In the genomic region with DNA sequence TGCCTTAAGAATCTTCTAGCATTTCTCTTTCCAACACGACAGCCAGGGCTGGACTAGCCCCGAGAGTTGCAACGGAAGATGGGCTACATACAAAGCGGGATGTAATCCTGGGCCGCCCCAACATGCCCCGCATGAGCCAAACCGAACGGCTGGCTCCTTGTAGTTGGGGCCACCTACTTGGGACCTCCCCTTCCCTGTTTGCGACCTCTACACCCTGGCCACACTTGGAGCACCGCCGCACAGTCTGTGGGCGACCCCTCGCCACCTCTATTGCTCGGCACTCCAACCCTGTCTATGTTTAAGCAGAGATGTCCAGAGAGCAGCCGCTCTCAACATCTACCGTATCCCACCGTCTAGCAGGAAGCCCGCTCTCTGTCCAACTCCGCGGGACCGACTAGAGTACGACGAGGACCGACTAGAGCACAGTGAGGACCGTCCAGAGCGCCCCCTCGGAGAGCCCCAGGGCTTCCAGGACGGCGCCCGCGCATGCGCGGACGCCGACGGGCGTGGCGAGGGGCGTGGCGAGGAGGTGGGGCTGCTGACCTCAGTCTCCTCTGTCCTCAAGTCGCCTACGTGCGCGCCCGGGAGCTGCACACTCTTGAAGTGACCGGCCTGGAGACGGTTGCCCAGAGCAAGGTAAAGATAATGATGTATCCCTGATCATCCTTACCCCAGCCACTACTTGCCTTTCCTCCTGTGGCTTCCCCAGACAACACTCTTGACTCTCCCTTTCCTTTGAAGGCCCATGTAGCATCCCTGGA, we compare ENCODE assay signal across 1 cellular context.
TF ChIP-seq lines count a peak whose summit lies in the region.

No MANE protein-coding gene starts in this region.

TF ChIP-seq in K562, 482 proteins besides CTCF, POLR2A, EP300 and RAD21 (continued from another document and continues in another):
- TF ChIP-seq E2F6 (IDR thresholded peaks at IDR 0.05; ENCODE audit: borderline replicate concordance in 1 of 2, extremely low read depth in 1 of 2, insufficient read depth in 1 of 2, insufficient read length in 1 of 2, low read depth in 1 of 2, low read length in 1 of 2, poor library complexity in 1 of 2, severe bottlenecking in 1 of 2) (peak; percentile 15 to 24), MLX (CRISPR knock-in tag; conservative IDR thresholded peaks at IDR 0.05) (0 out of 4 replicates have a peak, but pooled peaks of 1 of the 2 experiments have one; percentile 17), ZNF785 (CRISPR knock-in tag; IDR thresholded peaks at IDR 0.05) (no peak), SP1 (CRISPR knock-in tag; IDR thresholded peaks at IDR 0.05) (peak; percentile 82), CREB1 (IDR thresholded peaks at IDR 0.05) (peak; percentile 57), CREB1 (CRISPR knock-in tag; IDR thresholded peaks at IDR 0.05) (peak; percentile 46; the same call in 1 of the 2 replicates), ZNF561 (CRISPR knock-in tag; conservative IDR thresholded peaks at IDR 0.05) (0 out of 2 replicates have a peak, but pooled peaks have one; percentile 25), TAF15 (IDR thresholded peaks at IDR 0.05; ENCODE audit: low read depth, low read length) (no peak), ATF1 (CRISPR knock-in tag; IDR thresholded peaks at IDR 0.05) (no peak), ATF1 (tag; IDR thresholded peaks at IDR 0.05) (peak; percentile 85), MYC (IDR thresholded peaks at IDR 0.05; ENCODE audit: low read depth, low read length) (no peak; the same call in none of the 2 replicates), MYC (CRISPR knock-in tag; IDR thresholded peaks at IDR 0.05; ENCODE audit: borderline replicate concordance, low read depth) (0 out of 2 replicates have a peak, but pooled peaks have one; percentile 40), ZNF445 (CRISPR knock-in tag; IDR thresholded peaks at IDR 0.05; ENCODE audit: low read depth) (no peak), AFF4 (CRISPR knock-in tag; IDR thresholded peaks at IDR 0.05) (peak; percentile 79), ZNF23 (CRISPR knock-in tag; IDR thresholded peaks at IDR 0.05) (no peak), JUN (IDR thresholded peaks at IDR 0.05; ENCODE audit: borderline replicate concordance, low read depth, low read length) (no peak; the same call in 1 of the 2 replicates), JUN (CRISPR knock-in tag; IDR thresholded peaks at IDR 0.05; ENCODE audit: borderline replicate concordance) (no peak), NRF1 (conservative IDR thresholded peaks at IDR 0.05 in 1 of 2, IDR thresholded peaks at IDR 0.05 in 1 of 2) (peak; percentile 98), NCOA6 (IDR thresholded peaks at IDR 0.05) (peak; percentile 85), ZNF274 (IDR thresholded peaks at IDR 0.05; ENCODE audit: borderline replicate concordance, low read depth, low read length) (no peak), HDAC1 (IDR thresholded peaks at IDR 0.05) (peak in 1 of 2 experiments; percentile 51; a peak in 2 of 4 replicates), BRD9 (IDR thresholded peaks at IDR 0.05; ENCODE audit: low read depth, partially characterized antibody) (no peak), ZBTB5 (IDR thresholded peaks at IDR 0.05) (peak; percentile 96), RBFOX2 (IDR thresholded peaks at IDR 0.05; ENCODE audit: low read depth, low read length) (peak; percentile 98), MAFG (tag; conservative IDR thresholded peaks at IDR 0.05) (no peak), PML (IDR thresholded peaks at IDR 0.05; ENCODE audit: low read length) (peak; percentile 44), HES1 (IDR thresholded peaks at IDR 0.05; ENCODE audit: low read depth) (no peak), HLTF (IDR thresholded peaks at IDR 0.05) (no peak), NFATC3 (IDR thresholded peaks at IDR 0.05) (no peak), CXXC5 (CRISPR knock-in tag; IDR thresholded peaks at IDR 0.05) (peak; percentile 65; the same call in 1 of the 2 replicates), LARP7 (IDR thresholded peaks at IDR 0.05) (peak; percentile 26; the same call in 1 of the 2 replicates), CREM (IDR thresholded peaks at IDR 0.05; ENCODE audit: low read depth) (peak; percentile 83), POLR2H (tag; IDR thresholded peaks at IDR 0.05; ENCODE audit: low read depth) (peak; percentile 95), HNRNPH1 (optimal IDR thresholded peaks at IDR 0.05; ENCODE audit: low read depth, low read length) (no peak), SFPQ (IDR thresholded peaks at IDR 0.05; ENCODE audit: low read depth, low read length) (no peak), CC2D1A (IDR thresholded peaks at IDR 0.05) (peak; percentile 99), CREB5 (CRISPR knock-in tag; IDR thresholded peaks at IDR 0.05) (no peak), GABPB1 (CRISPR knock-in tag; IDR thresholded peaks at IDR 0.05) (peak; percentile 60), HMGN3 (IDR thresholded peaks at IDR 0.05; ENCODE audit: borderline replicate concordance, extremely low read depth, insufficient read length, low read depth, low read length) (peak; percentile 77)
- TF ChIP-seq, protein P1, sequence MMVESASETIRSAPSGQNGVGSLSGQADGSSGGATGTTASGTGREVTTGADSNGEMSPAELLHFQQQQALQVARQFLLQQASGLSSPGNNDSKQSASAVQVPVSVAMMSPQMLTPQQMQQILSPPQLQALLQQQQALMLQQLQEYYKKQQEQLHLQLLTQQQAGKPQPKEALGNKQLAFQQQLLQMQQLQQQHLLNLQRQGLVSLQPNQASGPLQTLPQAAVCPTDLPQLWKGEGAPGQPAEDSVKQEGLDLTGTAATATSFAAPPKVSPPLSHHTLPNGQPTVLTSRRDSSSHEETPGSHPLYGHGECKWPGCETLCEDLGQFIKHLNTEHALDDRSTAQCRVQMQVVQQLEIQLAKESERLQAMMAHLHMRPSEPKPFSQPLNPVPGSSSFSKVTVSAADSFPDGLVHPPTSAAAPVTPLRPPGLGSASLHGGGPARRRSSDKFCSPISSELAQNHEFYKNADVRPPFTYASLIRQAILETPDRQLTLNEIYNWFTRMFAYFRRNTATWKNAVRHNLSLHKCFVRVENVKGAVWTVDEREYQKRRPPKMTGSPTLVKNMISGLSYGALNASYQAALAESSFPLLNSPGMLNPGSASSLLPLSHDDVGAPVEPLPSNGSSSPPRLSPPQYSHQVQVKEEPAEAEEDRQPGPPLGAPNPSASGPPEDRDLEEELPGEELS (CRISPR knock-in tag; IDR thresholded peaks at IDR 0.05; ENCODE audit: borderline replicate concordance) = no peak
- TF ChIP-seq, protein P2, sequence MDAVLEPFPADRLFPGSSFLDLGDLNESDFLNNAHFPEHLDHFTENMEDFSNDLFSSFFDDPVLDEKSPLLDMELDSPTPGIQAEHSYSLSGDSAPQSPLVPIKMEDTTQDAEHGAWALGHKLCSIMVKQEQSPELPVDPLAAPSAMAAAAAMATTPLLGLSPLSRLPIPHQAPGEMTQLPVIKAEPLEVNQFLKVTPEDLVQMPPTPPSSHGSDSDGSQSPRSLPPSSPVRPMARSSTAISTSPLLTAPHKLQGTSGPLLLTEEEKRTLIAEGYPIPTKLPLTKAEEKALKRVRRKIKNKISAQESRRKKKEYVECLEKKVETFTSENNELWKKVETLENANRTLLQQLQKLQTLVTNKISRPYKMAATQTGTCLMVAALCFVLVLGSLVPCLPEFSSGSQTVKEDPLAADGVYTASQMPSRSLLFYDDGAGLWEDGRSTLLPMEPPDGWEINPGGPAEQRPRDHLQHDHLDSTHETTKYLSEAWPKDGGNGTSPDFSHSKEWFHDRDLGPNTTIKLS (IDR thresholded peaks at IDR 0.05; ENCODE audit: borderline replicate concordance, low read depth) = peak; percentile 63; the same call in 1 of the 2 replicates
- TF ChIP-seq, protein P3, sequence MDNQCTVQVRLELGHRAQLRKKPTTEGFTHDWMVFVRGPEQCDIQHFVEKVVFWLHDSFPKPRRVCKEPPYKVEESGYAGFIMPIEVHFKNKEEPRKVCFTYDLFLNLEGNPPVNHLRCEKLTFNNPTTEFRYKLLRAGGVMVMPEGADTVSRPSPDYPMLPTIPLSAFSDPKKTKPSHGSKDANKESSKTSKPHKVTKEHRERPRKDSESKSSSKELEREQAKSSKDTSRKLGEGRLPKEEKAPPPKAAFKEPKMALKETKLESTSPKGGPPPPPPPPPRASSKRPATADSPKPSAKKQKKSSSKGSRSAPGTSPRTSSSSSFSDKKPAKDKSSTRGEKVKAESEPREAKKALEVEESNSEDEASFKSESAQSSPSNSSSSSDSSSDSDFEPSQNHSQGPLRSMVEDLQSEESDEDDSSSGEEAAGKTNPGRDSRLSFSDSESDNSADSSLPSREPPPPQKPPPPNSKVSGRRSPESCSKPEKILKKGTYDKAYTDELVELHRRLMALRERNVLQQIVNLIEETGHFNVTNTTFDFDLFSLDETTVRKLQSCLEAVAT (IDR thresholded peaks at IDR 0.05) = peak; percentile 18 to 86; a peak in 2 of 4 replicates
